13 cellular contexts compared by ENCODE assay signal in genomic region chr13:79812070-79812850, GRCh38.
DNase-seq lines count a peak whose midpoint lies in the region; ATAC-seq, FAIRE-seq and TF ChIP-seq lines count a peak whose summit lies in the region.
"Had no signal": no experiment of that assay in that cellular context is flagged by ENCODE, and none has a peak within 500 bp of the region (broad histone marks: within the 10 kb centered on the region; RNA-seq: fewer than 3 reads in every experiment).

No MANE protein-coding gene starts in this region.

- H3K27me3 ChIP-seq in astrocyte (ENCODE audit: insufficient read depth, low read length) (no peaks in the 10 kb centered on the region), aorta (ENCODE audit: control insufficient read depth in 1 of 2, insufficient read depth in 2 of 2, low read length in 1 of 2) (no peaks in the 10 kb centered on the region), right cardiac atrium (ENCODE audit: control insufficient read depth, insufficient read depth) (no peaks in the 10 kb centered on the region), HAP-1 (ENCODE audit: low read depth) (no peaks in the 10 kb centered on the region)

- peaks cover 3% of the 10 kb centered on the region for H3K9me3 ChIP-seq in astrocyte (ENCODE audit: insufficient read depth, low read depth, low read length)
- H3K9me3 ChIP-seq in aorta (ENCODE audit: control insufficient read depth, low read length), result no peaks in the 10 kb centered on the region
- no peaks in the 10 kb centered on the region for H3K9me3 ChIP-seq in right cardiac atrium (ENCODE audit: control insufficient read depth, low read length)
- H3K9me3 ChIP-seq in HAP-1, result no peaks in the 10 kb centered on the region

- ATAC-seq in GM18505 (IDR thresholded peaks at IDR 0.05; ENCODE audit: unreplicated experiment) (peak; percentile 75), GM21515 (IDR thresholded peaks at IDR 0.05; ENCODE audit: unreplicated experiment) (peak; percentile 68), HG03159 (IDR thresholded peaks at IDR 0.05; ENCODE audit: unreplicated experiment) (peak; percentile 76), aorta (ENCODE audit: low FRiP score) (no peak), right cardiac atrium (no peak)
- ATAC-seq: CD8-positive, alpha-beta T cell; effector memory CD8-positive, alpha-beta T cell had no signal

- H4K20me1 ChIP-seq in astrocyte (ENCODE audit: insufficient read depth, low read length), result no peaks in the 10 kb centered on the region

- no peak overlapping the region for H3K9ac ChIP-seq in astrocyte (ENCODE audit: low read length)

- H3K27ac Mint-ChIP-seq in astrocyte (ENCODE audit: unreplicated experiment), result peak overlapping the region; percentile 22
- H3K27ac Mint-ChIP-seq: CD8-positive, alpha-beta T cell; effector memory CD8-positive, alpha-beta T cell; HFFc6 had no signal

- DNase-seq in astrocyte (ENCODE audit: low read depth) (no peak), aorta (no peak), right cardiac atrium (no peak), HAP-1 (ENCODE audit: low spot score in 2 of 2) (no peak)
- DNase-seq in effector CD8-positive, alpha-beta T cell (lab: John Stamatoyannopoulos, UW), result no peak
- DNase-seq: activated effector memory CD4-positive, alpha-beta T cell treated with anti-CD3 and anti-CD28 coated beads, Interleukin-2, amount 50 U/mL, for 16 hours; CD8-positive, alpha-beta T cell; effector memory CD8-positive, alpha-beta T cell; HFFc6; nucleus accumbens had no signal

- no peaks in the 10 kb centered on the region for H3K79me2 ChIP-seq in astrocyte (ENCODE audit: insufficient read depth, low read length)

- H3K9me3 Mint-ChIP-seq in astrocyte (ENCODE audit: unreplicated experiment), result peaks cover 4% of the 10 kb centered on the region
- H3K9me3 Mint-ChIP-seq: HFFc6 had no signal

- H3K4me3 ChIP-seq in astrocyte (ENCODE audit: insufficient read depth, low read depth, low read length), result no peak overlapping the region
- H3K4me3 ChIP-seq in aorta (ENCODE audit: low read length in 2 of 2), result no peak overlapping the region
- no peak overlapping the region for H3K4me3 ChIP-seq in right cardiac atrium (ENCODE audit: low read length)
- no peak overlapping the region for H3K4me3 ChIP-seq in HAP-1

- H3K4me1 Mint-ChIP-seq in astrocyte (ENCODE audit: low read depth, unreplicated experiment), result peaks cover 19% of the 10 kb centered on the region

- no peak for TF ChIP-seq CTCF in astrocyte (IDR thresholded peaks at IDR 0.05; ENCODE audit: insufficient read depth, low read depth, low read length)

- H3K27ac ChIP-seq in astrocyte (ENCODE audit: low read depth, low read length), result no peak overlapping the region
- no peak overlapping the region for H3K27ac ChIP-seq in aorta (ENCODE audit: low read depth in 1 of 2, low read length in 2 of 2)
- H3K27ac ChIP-seq in right cardiac atrium (ENCODE audit: low read length), result no peak overlapping the region

- in situ Hi-C loops in HAP-1 (cut with MboI; ENCODE audit: low sequenced_read_pairs), result no loop called here

- intact Hi-C loops in aorta (cut with DNase I), result no loop called here
- intact Hi-C loops in right cardiac atrium (cut with DNase I), result no loop called here

- H3K4me3 Mint-ChIP-seq in astrocyte (ENCODE audit: unreplicated experiment), result no peak overlapping the region
- H3K4me3 Mint-ChIP-seq: CD8-positive, alpha-beta T cell; effector memory CD8-positive, alpha-beta T cell; HFFc6 had no signal

- H3K27me3 Mint-ChIP-seq in astrocyte (ENCODE audit: low read depth, unreplicated experiment), result no peaks in the 10 kb centered on the region
- H3K27me3 Mint-ChIP-seq: effector memory CD8-positive, alpha-beta T cell had no signal

- no peak overlapping the region for H3K4me2 ChIP-seq in astrocyte (ENCODE audit: low read length)

- whole genome bisulfite sequencing in aorta, 2 donors, result 92 to 94% methylated on average over 2 of the region's 2 CpGs
- WGBS in right cardiac atrium, result 81% methylated on average over 2 of the region's 2 CpGs

- H2AFZ ChIP-seq in astrocyte (ENCODE audit: low read depth, low read length), result no peak overlapping the region

- no peak for TF ChIP-seq POLR2A in GM18505 (IDR thresholded peaks at IDR 0.05; ENCODE audit: borderline replicate concordance, extremely low read depth, insufficient read depth, insufficient read length)

- H3K36me3 ChIP-seq in astrocyte (ENCODE audit: insufficient read depth, low read length) (no peaks in the 10 kb centered on the region), aorta (ENCODE audit: control insufficient read depth in 1 of 2, insufficient read depth in 2 of 2, low read length in 1 of 2) (no peaks in the 10 kb centered on the region), HAP-1 (replicated peaks) (no peaks in the 10 kb centered on the region)

- H3K4me1 ChIP-seq in astrocyte (ENCODE audit: insufficient read depth, low read length) (peaks cover 9% of the 10 kb centered on the region), aorta (ENCODE audit: control insufficient read depth in 1 of 2, insufficient read depth in 2 of 2, low read length in 2 of 2) (no peaks in the 10 kb centered on the region), right cardiac atrium (ENCODE audit: control insufficient read depth, insufficient read depth, low read length) (no peaks in the 10 kb centered on the region), HAP-1 (peaks cover 8% of the 10 kb centered on the region)

- FAIRE-seq in astrocyte (lab: Jason Lieb, UNC), result no peak

- no peaks in the 10 kb centered on the region for H3K36me3 Mint-ChIP-seq in astrocyte (ENCODE audit: low read depth, unreplicated experiment)
- H3K36me3 Mint-ChIP-seq: CD8-positive, alpha-beta T cell had no signal

Comparison
In these comparisons a context has a peak if more than half of its experiments do, and no peak if none do; other contexts are left out.
1. ATAC-seq: peak in GM18505 (single experiment), GM21515 (single experiment) and HG03159 (single experiment); none in aorta (single experiment) and right cardiac atrium (0 of 2).